11 cellular contexts compared by ENCODE assay signal in genomic region chrX:72554448-72555140, GRCh38. TPM values are rescaled to one million over a fixed set of nuclear protein-coding genes. Genes with fewer than 3 reads are reported as not detected.
DNase-seq lines count a peak whose midpoint lies in the region; ATAC-seq and TF ChIP-seq lines count a peak whose summit lies in the region.
"Had no signal": no experiment of that assay in that cellular context is flagged by ENCODE, and none has a peak within 500 bp of the region (broad histone marks: within the 10 kb centered on the region; RNA-seq: fewer than 3 reads in every experiment).

No MANE protein-coding gene starts in this region.

- no peaks in the 10 kb centered on the region for H3K36me3 ChIP-seq in breast epithelium

- H3K9me3 Mint-ChIP-seq in MCF 10A (ENCODE audit: unreplicated experiment), result no peaks in the 10 kb centered on the region
- H3K9me3 Mint-ChIP-seq in type B pancreatic cell, result peaks cover 4% of the 10 kb centered on the region
- H3K9me3 Mint-ChIP-seq in naive thymus-derived CD8-positive, alpha-beta T cell, result peaks cover 0 to 2% (median 0%) of the 10 kb centered on the region in 9 donors

- H3K27ac ChIP-seq in breast epithelium, result no peak overlapping the region

- no peak overlapping the region for H3K4me3 ChIP-seq in breast epithelium
- H3K4me3 ChIP-seq in fibroblast of villous mesenchyme (ENCODE audit: low read depth, low read length), result no peak overlapping the region

- H3K27me3 ChIP-seq in breast epithelium, result peaks cover 0 to 12% of the 10 kb centered on the region in 2 donors

- H3K27ac Mint-ChIP-seq in MCF 10A (ENCODE audit: low read depth, unreplicated experiment) (no peak overlapping the region), type B pancreatic cell (peak overlapping the region; percentile 93)
- no peak overlapping the region for H3K27ac Mint-ChIP-seq in naive thymus-derived CD8-positive, alpha-beta T cell

- no peaks in the 10 kb centered on the region for H3K36me3 Mint-ChIP-seq in MCF 10A (ENCODE audit: insufficient read depth, unreplicated experiment)
- peaks cover 15% of the 10 kb centered on the region for H3K36me3 Mint-ChIP-seq in type B pancreatic cell
- peaks cover under 1 to 42% (median 6%) of the 10 kb centered on the region in 3 donors for H3K36me3 Mint-ChIP-seq in naive thymus-derived CD8-positive, alpha-beta T cell

- peaks cover 68% of the 10 kb centered on the region for H3K27me3 Mint-ChIP-seq in MCF 10A (ENCODE audit: insufficient read depth, unreplicated experiment)
- H3K27me3 Mint-ChIP-seq in type B pancreatic cell, result no peaks in the 10 kb centered on the region
- H3K27me3 Mint-ChIP-seq in naive thymus-derived CD8-positive, alpha-beta T cell, result no peaks in the 10 kb centered on the region

- intact Hi-C loops in MCF 10A (cut with micrococcal nuclease), result no loop called here
- intact Hi-C loops in breast epithelium (cut with DNase I; ENCODE audit: low total_unique reads), result no loop called here

- peaks cover 6% of the 10 kb centered on the region for H3K4me1 Mint-ChIP-seq in MCF 10A (ENCODE audit: insufficient read depth, unreplicated experiment)
- peaks cover 7% of the 10 kb centered on the region for H3K4me1 Mint-ChIP-seq in type B pancreatic cell (ENCODE audit: unreplicated experiment)
- peaks cover 9 to 21% (median 17%) of the 10 kb centered on the region in 4 donors for H3K4me1 Mint-ChIP-seq in naive thymus-derived CD8-positive, alpha-beta T cell

- no peaks in the 10 kb centered on the region for H3K9me3 ChIP-seq in breast epithelium

- DNase-seq in MCF 10A (ENCODE audit: unreplicated experiment) (peak; percentile 78), breast epithelium (ENCODE audit: low spot score in 2 of 2) (no peak), NCI-H748 (lab: John Stamatoyannopoulos, UW; ENCODE audit: unreplicated experiment) (peak; percentile 82), fibroblast of villous mesenchyme (ENCODE audit: low read depth) (peak; percentile 13), type B pancreatic cell (ENCODE audit: extremely low spot score, unreplicated experiment) (no peak), GM19240 (ENCODE audit: insufficient read length, low spot score) (no peak)
- no peak for DNase-seq in naive thymus-derived CD8-positive, alpha-beta T cell
- DNase-seq: activated effector memory CD4-positive, alpha-beta T cell treated with Interleukin-2 at 50 U/mL for 16 hours; left ventricle myocardium superior; NCI-H510A treated with DMSO at 0.1 percent for 48 hours had no signal

- no peak for ATAC-seq in naive thymus-derived CD8-positive, alpha-beta T cell
- ATAC-seq in GM18520 (IDR thresholded peaks at IDR 0.05; ENCODE audit: unreplicated experiment), result no peak
- ATAC-seq: left ventricle myocardium superior had no signal

- no peak for TF ChIP-seq POLR2A in breast epithelium (IDR thresholded peaks at IDR 0.05)

- no TSS peak for BruUV-seq in MCF 10A (replicated peaks; lab: Mats Ljungman, UMichigan)

- H3K4me1 ChIP-seq in breast epithelium, result no peaks in the 10 kb centered on the region

- TF ChIP-seq CTCF in MCF 10A (IDR thresholded peaks at IDR 0.05; ENCODE audit: unreplicated experiment), result no peak
- no peak for TF ChIP-seq CTCF in breast epithelium (IDR thresholded peaks at IDR 0.05)
- no peak for TF ChIP-seq CTCF in fibroblast of villous mesenchyme (IDR thresholded peaks at IDR 0.05; ENCODE audit: insufficient read depth, low read depth, low read length)
- peak; percentile 25 for TF ChIP-seq CTCF in type B pancreatic cell (conservative IDR thresholded peaks at IDR 0.05)

- H3K4me3 Mint-ChIP-seq in MCF 10A (ENCODE audit: unreplicated experiment), result no peak overlapping the region
- H3K4me3 Mint-ChIP-seq in type B pancreatic cell, result peak overlapping the region; percentile 61
- H3K4me3 Mint-ChIP-seq in naive thymus-derived CD8-positive, alpha-beta T cell, result no peak overlapping the region

- POLR2A ChIA-PET in MCF 10A (lab: Yijun Ruan, JAX), result interaction anchor here (0.7 kb wide), 1 partner anchor 20 kb away, joined by 5 read pairs; no protein-coding TSS in a partner anchor
- POLR2A ChIA-PET in naive thymus-derived CD8-positive, alpha-beta T cell (lab: Charles Lee), result no interaction called here

- CTCF ChIA-PET in MCF 10A (lab: Yijun Ruan, JAX), result interaction anchor here (0.8 to 1.6 kb wide), 4 partner anchors 14 to 309 kb away, joined by 3 to 6 read pairs (median 3); no protein-coding TSS in a partner anchor

RNA-seq across cellular contexts. Expression of gene HDAC8, which starts 18.0 kb away (rescaled TPM):
- total RNA-seq in MCF 10A (2022) (26.4 and 26.7 TPM in 2 replicates), breast epithelium (10 to 100 TPM; 29.1 to 62.6 (median 51.5) TPM), fibroblast of villous mesenchyme (25.8 and 28.1 TPM in 2 replicates), type B pancreatic cell (ENCODE audit: low replicate concordance) (30.3 and 32.4 TPM in 2 replicates)
- 10 to 100 TPM; 18.7 to 21.9 TPM for total RNA-seq in naive thymus-derived CD8-positive, alpha-beta T cell
- polyA plus RNA-seq in naive thymus-derived CD8-positive, alpha-beta T cell, result 10 to 100 TPM; 11.5 to 14.0 (median 12.7) TPM

Comparison
In these comparisons a context has a peak if more than half of its experiments do, and no peak if none do; other contexts are left out.
1. DNase-seq: peak in MCF 10A (single experiment), NCI-H748 (single experiment) and fibroblast of villous mesenchyme (single experiment); none in breast epithelium (0 of 2), type B pancreatic cell (single experiment), naive thymus-derived CD8-positive, alpha-beta T cell (0 of 10) and GM19240 (single experiment).